In the genomic region with DNA sequence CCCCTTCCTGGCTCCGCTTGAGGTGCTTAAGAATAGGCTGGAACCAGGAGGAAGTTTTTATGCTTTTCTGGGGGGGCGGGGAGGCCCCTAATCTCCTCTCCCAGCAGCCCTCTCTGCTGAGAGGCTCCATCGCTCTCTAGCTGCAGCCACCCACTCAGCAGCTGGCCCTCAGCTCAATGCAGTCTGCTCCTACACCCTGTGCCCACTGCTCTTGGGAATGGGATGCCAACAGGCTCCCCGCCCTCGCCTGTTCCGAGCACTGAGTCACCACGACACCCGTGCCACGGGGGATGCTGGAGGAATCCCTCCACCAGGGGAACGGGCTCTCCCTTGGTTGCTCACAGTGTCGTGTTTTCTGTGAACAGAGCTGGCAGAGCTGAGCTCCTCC, we compare ENCODE assay signal across 7 cellular contexts. TPM values are rescaled to one million over a fixed set of nuclear protein-coding genes. Genes with fewer than 3 reads are reported as not detected.
DNase-seq lines count a peak whose midpoint lies in the region; ATAC-seq and TF ChIP-seq lines count a peak whose summit lies in the region.

No MANE protein-coding gene starts in this region.

- TF ChIP-seq CTCF in activated B cell treated with CpG ODN at 0.5 μM for 24 hours (IDR thresholded peaks at IDR 0.05) (no peak), hepatocyte (IDR thresholded peaks at IDR 0.05; ENCODE audit: poor library complexity) (no peak)

- H3K4me2 ChIP-seq in GM23248 (ENCODE audit: unreplicated experiment) (no peak overlapping the region), hepatocyte (peak overlapping the region; percentile 92)

- H3K36me3 ChIP-seq in GM23248 (ENCODE audit: low read depth) (no peaks in the 10 kb centered on the region), hepatocyte (replicated peaks; ENCODE audit: insufficient read depth, low read depth) (no peaks in the 10 kb centered on the region)

- H3K9me3 Mint-ChIP-seq in activated B cell treated with CpG ODN at 0.5 μM for 24 hours: no peaks in the 10 kb centered on the region

- CTCF ChIA-PET in activated B cell treated with CpG ODN at 0.5 μM for 24 hours (lab: Charles Lee): interaction anchor here (0.8 to 5.2 kb wide), 12 partner anchors 11 to 300 kb away, joined by 3 to 40 read pairs (median 5); a partner anchor contains a TSS

- no peaks in the 10 kb centered on the region for H3K27me3 Mint-ChIP-seq in activated B cell treated with CpG ODN at 0.5 μM for 24 hours

- H3K9me3 ChIP-seq in GM23248 (ENCODE audit: low read depth) (no peaks in the 10 kb centered on the region), hepatocyte (ENCODE audit: low read depth) (no peaks in the 10 kb centered on the region)

- H3K36me3 Mint-ChIP-seq in activated B cell treated with CpG ODN at 0.5 μM for 24 hours (ENCODE audit: low read depth): peaks cover 13% of the 10 kb centered on the region

- WGBS in GM23248 (ENCODE audit: low coverage in 1 of 2, low lambda C conversion rate in 2 of 2, missing lambda C conversion rate in 2 of 2), 2 experiments: 35 to 41% methylated on average over 11 of the region's 11 CpGs
- WGBS in hepatocyte (ENCODE audit: low lambda C conversion rate, missing lambda C conversion rate): 91% methylated on average over 10 of the region's 11 CpGs

- H3K79me2 ChIP-seq in GM23248 (ENCODE audit: insufficient read depth): 0 out of 2 replicates have a peak, but pooled peaks cover 13% of the 10 kb centered on the region
- peaks cover 5% of the 10 kb centered on the region for H3K79me2 ChIP-seq in hepatocyte

- in situ Hi-C loops in GM23248 (cut with MboI): no loop called here

- DNase-seq in GM23248 (peak; percentile 70), activated B cell treated with CpG ODN at 0.5 μM for 24 hours (no peak), hepatocyte (ENCODE audit: low spot score) (no peak), superior temporal gyrus (ENCODE audit: extremely low spot score) (peak; percentile 70), HCEC 1CT (no peak), kidney glomerular epithelial cell (lab: John Stamatoyannopoulos, UW) (no peak)

- no peak overlapping the region for H3K9ac ChIP-seq in GM23248

- H3K9me2 ChIP-seq in GM23248 (ENCODE audit: insufficient read depth): no peaks in the 10 kb centered on the region
- H3K9me2 ChIP-seq in hepatocyte (replicated peaks; ENCODE audit: insufficient read depth): no peaks in the 10 kb centered on the region

- H3K4me3 ChIP-seq in GM23248 (no peak overlapping the region), hepatocyte (no peak overlapping the region)

- H3K4me1 ChIP-seq in GM23248 (ENCODE audit: insufficient read depth): peaks cover 21% of the 10 kb centered on the region
- peaks cover 16% of the 10 kb centered on the region for H3K4me1 ChIP-seq in hepatocyte (ENCODE audit: insufficient read depth)

- H3K27me3 ChIP-seq in GM23248 (replicated peaks; ENCODE audit: insufficient read depth) (no peaks in the 10 kb centered on the region), hepatocyte (no peaks in the 10 kb centered on the region)

- H4K20me1 ChIP-seq in GM23248 (ENCODE audit: insufficient read depth) (no peaks in the 10 kb centered on the region), hepatocyte (ENCODE audit: insufficient read depth, poor library complexity, severe bottlenecking) (no peaks in the 10 kb centered on the region)

- no peaks in the 10 kb centered on the region for H3F3A ChIP-seq in GM23248 (ENCODE audit: insufficient read depth)

- peaks cover 67% of the 10 kb centered on the region for H3K4me1 Mint-ChIP-seq in activated B cell treated with CpG ODN at 0.5 μM for 24 hours

- peak overlapping the region; percentile 91 for H3K4me3 Mint-ChIP-seq in activated B cell treated with CpG ODN at 0.5 μM for 24 hours

- peak overlapping the region; percentile 85 for H3K27ac Mint-ChIP-seq in activated B cell treated with CpG ODN at 0.5 μM for 24 hours

- intact Hi-C loops in activated B cell treated with CpG ODN at 0.5 μM for 24 hours (cut with micrococcal nuclease): loop anchor here (1.0 to 10.0 kb wide), 6 partner anchors 17 to 398 kb away; a partner anchor contains a TSS

- no peak overlapping the region for H3K27ac ChIP-seq in GM23248
- no peak overlapping the region for H3K27ac ChIP-seq in hepatocyte

- ATAC-seq in activated B cell treated with CpG ODN at 0.5 μM for 24 hours (ENCODE audit: low read depth): no peak
- ATAC-seq in GM18502 (IDR thresholded peaks at IDR 0.05; ENCODE audit: poor library complexity, unreplicated experiment): no peak

- H2AFZ ChIP-seq in GM23248 (no peak overlapping the region), hepatocyte (no peak overlapping the region)

- POLR2A ChIA-PET in activated B cell treated with CpG ODN at 0.5 μM for 24 hours (lab: Charles Lee): interaction anchor here (0.5 to 3.9 kb wide), 11 partner anchors 10 to 515 kb away, joined by 3 to 25 read pairs (median 3); a partner anchor contains a TSS

RNA-seq across cellular contexts. Expression of a gene that starts 23.5 kb away (rescaled TPM):
- under 0.01 TPM in 1 of 2 replicates, not detected in the other for total RNA-seq in GM23248 (2014; rRNA removed; shearing (Covaris generic))
- polyA plus RNA-seq in GM23248 (2016; fragmentation: Nextera tagmentation; extraction: Ambion mirVana) (0.24 and 0.28 TPM in 2 replicates), hepatocyte (6.9 and 10.8 TPM in 2 replicates)
- total RNA-seq in activated B cell treated with CpG ODN at 0.5 μM for 24 hours (0.39 and 0.93 TPM in 2 replicates), hepatocyte (6.1 and 9.7 TPM in 2 replicates)

Comparison
In these comparisons a context has a peak if more than half of its experiments do, and no peak if none do; other contexts are left out.
1. DNase-seq: peak in GM23248 (single experiment) and superior temporal gyrus (single experiment); none in activated B cell treated with CpG ODN at 0.5 μM for 24 hours (single experiment), hepatocyte (single experiment), HCEC 1CT (single experiment) and kidney glomerular epithelial cell (single experiment).